16 cellular contexts compared by ENCODE assay signal in genomic region chr2:239824866-239825704, GRCh38.
DNase-seq lines count a peak whose midpoint lies in the region; ATAC-seq, FAIRE-seq and TF ChIP-seq lines count a peak whose summit lies in the region.
"Had no signal": no experiment of that assay in that cellular context is flagged by ENCODE, and none has a peak within 500 bp of the region (broad histone marks: within the 10 kb centered on the region; RNA-seq: fewer than 3 reads in every experiment).

No MANE protein-coding gene starts in this region.

- no peak overlapping the region for H3K4me2 ChIP-seq in OCI-LY1 (ENCODE audit: low read length)

- DNase-seq in activated CD8-positive, alpha-beta memory T cell treated with anti-CD3 and anti-CD28 coated beads for 24 hours, result peak; percentile 40
- DNase-seq in activated CD8-positive, alpha-beta memory T cell treated with anti-CD3 and anti-CD28 coated beads, Interleukin-2, amount 50 U/mL, for 4 hours, result no peak
- peak; percentile 26 for DNase-seq in kidney
- DNase-seq in tibial artery, result peak; percentile 0 to 48
- no peak for DNase-seq in NCI-H526 treated with DMSO at 0.1 percent for 48 hours (lab: John Stamatoyannopoulos, UW)
- DNase-seq in urothelium cell line (ENCODE audit: low spot score), result no peak
- DNase-seq: NK-92 treated with Interleukin-12 subunit alpha and Interleukin-12 subunit beta, amount 100 ng/mL, for 24 hours; SHP77 had no signal

- H3K9me3 ChIP-seq in OCI-LY1 (ENCODE audit: low read length) (no peaks in the 10 kb centered on the region), kidney (ENCODE audit: control insufficient read depth in 1 of 2, low read length in 2 of 2) (no peaks in the 10 kb centered on the region), tibial artery (no peaks in the 10 kb centered on the region)
- H3K9me3 ChIP-seq: tibial nerve had no signal

- H3K79me2 ChIP-seq in OCI-LY1 (ENCODE audit: insufficient read depth, low read length), result no peaks in the 10 kb centered on the region

- no peak overlapping the region for H2AFZ ChIP-seq in OCI-LY1 (ENCODE audit: low read length)

- no peak overlapping the region for H3K4me3 ChIP-seq in OCI-LY1 (ENCODE audit: low read depth, low read length, poor library complexity, severe bottlenecking)
- H3K4me3 ChIP-seq in kidney (ENCODE audit: low read length in 2 of 2), result no peak overlapping the region
- H3K4me3 ChIP-seq in tibial artery, result no peak overlapping the region
- H3K4me3 ChIP-seq: cardiac muscle cell, tibial nerve had no signal

- no peaks in the 10 kb centered on the region for H3K4me1 ChIP-seq in OCI-LY1 (ENCODE audit: insufficient read depth, low read length, severe bottlenecking)
- H3K4me1 ChIP-seq in kidney (ENCODE audit: control insufficient read depth in 1 of 2, insufficient read depth in 1 of 2, low read depth in 1 of 2, low read length in 2 of 2), result no peaks in the 10 kb centered on the region
- peaks cover 0 to 16% (median 0%) of the 10 kb centered on the region in 4 donors for H3K4me1 ChIP-seq in tibial artery

- intact Hi-C loops in kidney (cut with DNase I) (no loop called here), tibial artery (cut with DNase I; ENCODE audit: low total_unique reads) (no loop called here)

- H3K27me3 ChIP-seq in OCI-LY1 (ENCODE audit: insufficient read depth, low read length) (no peaks in the 10 kb centered on the region; the same call in 1 of the 2 replicates), tibial artery (peaks cover 0 to 3% of the 10 kb centered on the region in 2 donors)
- H3K27me3 ChIP-seq: cardiac muscle cell, tibial nerve had no signal

- TF ChIP-seq CTCF in OCI-LY1 (IDR thresholded peaks at IDR 0.05; ENCODE audit: low read length) (peak; percentile 20; the same call in 1 of the 2 replicates), kidney (IDR thresholded peaks at IDR 0.05; ENCODE audit: borderline replicate concordance, extremely low read depth, insufficient read depth) (no peak), tibial artery (IDR thresholded peaks at IDR 0.05) (no peak)

- H3K27ac ChIP-seq in OCI-LY1 (ENCODE audit: low read depth, low read length, poor library complexity, severe bottlenecking) (no peak overlapping the region), kidney (ENCODE audit: low read depth in 2 of 2, low read length in 2 of 2) (no peak overlapping the region), tibial artery (no peak overlapping the region)
- H3K27ac ChIP-seq: cardiac muscle cell, tibial nerve had no signal

- FAIRE-seq in kidney (lab: Jason Lieb, UNC) (no peak), urothelium cell line (lab: Jason Lieb, UNC) (no peak)
- FAIRE-seq: endometrium, frontal cortex had no signal

- H3K36me3 ChIP-seq in OCI-LY1 (ENCODE audit: insufficient read depth, low read length), result no peaks in the 10 kb centered on the region
- H3K36me3 ChIP-seq in kidney (ENCODE audit: control insufficient read depth in 1 of 2, insufficient read depth in 2 of 2, low read length in 2 of 2), result no peaks in the 10 kb centered on the region
- no peaks in the 10 kb centered on the region for H3K36me3 ChIP-seq in tibial artery
- H3K36me3 ChIP-seq: cardiac muscle cell, tibial nerve had no signal

- no peak overlapping the region for H3K9ac ChIP-seq in OCI-LY1 (ENCODE audit: low read length)
- H3K9ac ChIP-seq in kidney (ENCODE audit: low read length in 2 of 2), result no peak overlapping the region

- H3K9me2 ChIP-seq in OCI-LY1 (ENCODE audit: low read depth, low read length), result no peaks in the 10 kb centered on the region

- no peak for ATAC-seq in GM21515 (IDR thresholded peaks at IDR 0.05; ENCODE audit: unreplicated experiment)
- ATAC-seq: activated naive CD4-positive, alpha-beta T cell treated with anti-CD3 and anti-CD28 coated beads, Interleukin-2, amount 50 U/mL, for 72 hours; CD8-positive, alpha-beta T cell had no signal

- H3F3A ChIP-seq in OCI-LY1 (ENCODE audit: insufficient read depth, low read length), result no peaks in the 10 kb centered on the region

- no peaks in the 10 kb centered on the region for H4K20me1 ChIP-seq in OCI-LY1 (ENCODE audit: insufficient read depth, low read length)

Comparison
In these comparisons a context has a peak if more than half of its experiments do, and no peak if none do; other contexts are left out.
1. DNase-seq: peak in activated CD8-positive, alpha-beta memory T cell treated with anti-CD3 and anti-CD28 coated beads for 24 hours (single experiment), kidney (single experiment) and tibial artery (2 of 2); none in activated CD8-positive, alpha-beta memory T cell treated with anti-CD3 and anti-CD28 coated beads, Interleukin-2, amount 50 U/mL, for 4 hours (single experiment), NCI-H526 treated with DMSO at 0.1 percent for 48 hours (single experiment) and urothelium cell line (single experiment).